ENCODE assay signal across 1 cellular context in genomic region chr3:129428382-129429079, GRCh38.
TF ChIP-seq lines count a peak whose summit lies in the region.

TSS of gene EFCAB12 (minus strand) at chr3:129428636. CDS start at chr3:129428488, 148 bp downstream.

TF ChIP-seq in HepG2, 621 proteins besides CTCF, POLR2A, EP300 and RAD21 (continued from another document and continues in another):
- no peak for TF ChIP-seq TFAP4 (IDR thresholded peaks at IDR 0.05; ENCODE audit: borderline replicate concordance, low read depth)
- peak; percentile 44; the same call in 1 of the 2 replicates for TF ChIP-seq ZNF263 (CRISPR knock-in tag; IDR thresholded peaks at IDR 0.05)
- no peak for TF ChIP-seq ZNF780A (CRISPR knock-in tag; IDR thresholded peaks at IDR 0.05)
- TF ChIP-seq ZNF740 (CRISPR knock-in tag; IDR thresholded peaks at IDR 0.05), result no peak
- TF ChIP-seq AKNA (CRISPR knock-in tag; IDR thresholded peaks at IDR 0.05; ENCODE audit: borderline replicate concordance), result peak; percentile 71; the same call in 1 of the 2 replicates
- TF ChIP-seq ATF3 (CRISPR knock-in tag; IDR thresholded peaks at IDR 0.05), result no peak
- TF ChIP-seq ZNF589 (CRISPR knock-in tag; conservative IDR thresholded peaks at IDR 0.05), result no peak
- TF ChIP-seq DNMT1 (CRISPR knock-in tag; IDR thresholded peaks at IDR 0.05), result no peak
- no peak for TF ChIP-seq SNAPC5 (CRISPR knock-in tag; IDR thresholded peaks at IDR 0.05; ENCODE audit: borderline replicate concordance)
- 0 out of 2 replicates have a peak, but pooled peaks have one; percentile 27 for TF ChIP-seq DNMT3B (CRISPR knock-in tag; conservative IDR thresholded peaks at IDR 0.05)
- 0 out of 2 replicates have a peak, but pooled peaks have one; percentile 11 for TF ChIP-seq NR2C2 (CRISPR knock-in tag; IDR thresholded peaks at IDR 0.05; ENCODE audit: borderline replicate concordance)
- TF ChIP-seq HDAC2 (CRISPR knock-in tag; IDR thresholded peaks at IDR 0.05), result no peak
- TF ChIP-seq ZNF75D (CRISPR knock-in tag; IDR thresholded peaks at IDR 0.05; ENCODE audit: borderline replicate concordance), result no peak
- TF ChIP-seq ZIK1 (CRISPR knock-in tag; IDR thresholded peaks at IDR 0.05; ENCODE audit: borderline replicate concordance, low read depth), result no peak
- no peak for TF ChIP-seq ZBTB37 (CRISPR knock-in tag; IDR thresholded peaks at IDR 0.05)
- peak; percentile 50; the same call in 1 of the 2 replicates for TF ChIP-seq ATF7-NPFF (CRISPR knock-in tag; IDR thresholded peaks at IDR 0.05; ENCODE audit: low read depth)
- no peak for TF ChIP-seq ZMAT3 (CRISPR knock-in tag; conservative IDR thresholded peaks at IDR 0.05)
- TF ChIP-seq GABPB1 (CRISPR knock-in tag; IDR thresholded peaks at IDR 0.05), result peak; percentile 56
- TF ChIP-seq ZNF83 (CRISPR knock-in tag; IDR thresholded peaks at IDR 0.05; ENCODE audit: borderline replicate concordance), result no peak
- no peak for TF ChIP-seq TRIM24 (CRISPR knock-in tag; IDR thresholded peaks at IDR 0.05)
- TF ChIP-seq AGO1 (IDR thresholded peaks at IDR 0.05; ENCODE audit: low read depth, low read length, poor library complexity, severe bottlenecking), result peak; percentile 34
- no peak for TF ChIP-seq NONO (IDR thresholded peaks at IDR 0.05)
- TF ChIP-seq NONO (CRISPR knock-in tag; conservative IDR thresholded peaks at IDR 0.05), result 0 out of 2 replicates have a peak, but pooled peaks have one; percentile 36
- 0 out of 2 replicates have a peak, but pooled peaks have one; percentile 62 for TF ChIP-seq RFXAP (CRISPR knock-in tag; IDR thresholded peaks at IDR 0.05; ENCODE audit: borderline replicate concordance)
- TF ChIP-seq ARHGAP35 (CRISPR knock-in tag; IDR thresholded peaks at IDR 0.05; ENCODE audit: borderline replicate concordance), result no peak
- no peak for TF ChIP-seq JUN (CRISPR knock-in tag; IDR thresholded peaks at IDR 0.05)
- no peak for TF ChIP-seq DBP (CRISPR knock-in tag; IDR thresholded peaks at IDR 0.05; ENCODE audit: not compliant biosample characterization)
- TF ChIP-seq ZNF30 (CRISPR knock-in tag; IDR thresholded peaks at IDR 0.05), result no peak
- TF ChIP-seq TOPORS (CRISPR knock-in tag; IDR thresholded peaks at IDR 0.05), result no peak
- no peak for TF ChIP-seq ZFP41 (CRISPR knock-in tag; IDR thresholded peaks at IDR 0.05; ENCODE audit: borderline replicate concordance)
- no peak for TF ChIP-seq SMAD9 (CRISPR knock-in tag; IDR thresholded peaks at IDR 0.05)
- TF ChIP-seq ZNF546 (CRISPR knock-in tag; conservative IDR thresholded peaks at IDR 0.05), result no peak
- no peak for TF ChIP-seq KLF6 (CRISPR knock-in tag; IDR thresholded peaks at IDR 0.05)
- TF ChIP-seq ZNF282 (IDR thresholded peaks at IDR 0.05; ENCODE audit: partially characterized antibody), result no peak
- TF ChIP-seq FOXP1 (IDR thresholded peaks at IDR 0.05), result no peak
- TF ChIP-seq FOXP1 (CRISPR knock-in tag; IDR thresholded peaks at IDR 0.05), result no peak
- no peak for TF ChIP-seq ZFP36L2 (CRISPR knock-in tag; IDR thresholded peaks at IDR 0.05)
- TF ChIP-seq ZMYM3 (CRISPR knock-in tag; IDR thresholded peaks at IDR 0.05), result no peak
- TF ChIP-seq CERS6 (CRISPR knock-in tag; IDR thresholded peaks at IDR 0.05), result no peak
- peak; percentile 63; the same call in 1 of the 2 replicates for TF ChIP-seq ZNF772 (CRISPR knock-in tag; IDR thresholded peaks at IDR 0.05)
- TF ChIP-seq ELF4 (CRISPR knock-in tag; IDR thresholded peaks at IDR 0.05; ENCODE audit: borderline replicate concordance), result no peak
- no peak for TF ChIP-seq HBP1 (CRISPR knock-in tag; IDR thresholded peaks at IDR 0.05; ENCODE audit: low read depth)
- no peak for TF ChIP-seq NR1H2 (CRISPR knock-in tag; IDR thresholded peaks at IDR 0.05; ENCODE audit: borderline replicate concordance, low read depth)
- TF ChIP-seq ZNF737 (CRISPR knock-in tag; IDR thresholded peaks at IDR 0.05; ENCODE audit: borderline replicate concordance), result no peak
- peak; percentile 68; the same call in 1 of the 2 replicates for TF ChIP-seq CSRNP1 (CRISPR knock-in tag; IDR thresholded peaks at IDR 0.05)
- no peak for TF ChIP-seq NR0B2 (CRISPR knock-in tag; IDR thresholded peaks at IDR 0.05)
- 0 out of 2 replicates have a peak, but pooled peaks have one; percentile 40 for TF ChIP-seq NKX3-1 (CRISPR knock-in tag; IDR thresholded peaks at IDR 0.05)
- no peak for TF ChIP-seq ZXDC (CRISPR knock-in tag; IDR thresholded peaks at IDR 0.05)
- no peak; the same call in 1 of the 2 replicates for TF ChIP-seq ZNF510 (CRISPR knock-in tag; IDR thresholded peaks at IDR 0.05; ENCODE audit: low read depth)
- TF ChIP-seq ZNF615 (CRISPR knock-in tag; IDR thresholded peaks at IDR 0.05; ENCODE audit: borderline replicate concordance), result no peak
- no peak for TF ChIP-seq KDM3A (CRISPR knock-in tag; IDR thresholded peaks at IDR 0.05; ENCODE audit: low read depth)
- TF ChIP-seq KLF16 (CRISPR knock-in tag; IDR thresholded peaks at IDR 0.05), result no peak; a peak in 1 of 4 replicates
- TF ChIP-seq ZNF350 (CRISPR knock-in tag; IDR thresholded peaks at IDR 0.05; ENCODE audit: borderline replicate concordance, low read depth), result no peak
- 0 out of 2 replicates have a peak, but pooled peaks have one; percentile 58 for TF ChIP-seq ZNF547 (CRISPR knock-in tag; IDR thresholded peaks at IDR 0.05)
